ENCODE assay signal across 11 cellular contexts in the genomic region with DNA sequence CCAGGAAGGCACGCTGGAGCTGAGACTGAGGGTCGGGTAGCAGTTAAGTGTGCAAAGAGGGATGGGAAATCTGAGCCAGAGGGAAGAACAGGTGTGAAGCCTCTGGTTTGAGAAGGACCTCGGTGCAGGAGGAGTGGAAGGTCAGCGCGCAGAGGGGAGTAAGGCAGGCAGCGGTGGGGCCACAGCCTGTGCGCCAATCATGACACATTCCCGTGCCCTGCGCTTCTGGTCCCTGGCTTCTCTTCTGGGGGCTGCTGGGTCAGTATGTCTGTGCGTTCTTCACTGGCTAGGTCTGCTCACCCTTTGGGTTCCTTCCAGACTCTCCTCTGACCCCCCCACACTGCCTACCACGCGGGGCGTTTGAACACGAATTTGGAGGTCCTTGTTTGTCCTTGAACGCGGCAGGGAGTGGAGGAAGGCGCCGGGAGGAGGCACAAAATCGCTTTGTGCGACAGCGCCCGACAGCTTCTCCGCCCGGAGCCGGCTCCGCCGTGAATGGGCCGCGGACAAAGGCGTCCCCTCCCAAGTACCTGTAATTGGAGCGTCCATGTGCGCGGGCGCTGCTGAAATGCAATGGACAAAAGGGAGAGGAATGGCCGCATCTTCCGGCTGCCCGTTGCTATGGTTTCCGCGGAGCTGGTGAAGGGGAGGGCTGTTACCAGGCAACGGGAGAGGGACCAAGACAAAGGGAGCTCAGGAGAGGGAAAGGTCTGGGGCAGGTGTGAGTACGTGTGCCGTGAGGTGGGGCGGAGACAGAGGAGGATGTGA.
DNase-seq lines count a peak whose midpoint lies in the region; ATAC-seq and TF ChIP-seq lines count a peak whose summit lies in the region.
"Had no signal": no experiment of that assay in that cellular context is flagged by ENCODE, and none has a peak within 500 bp of the region (broad histone marks: within the 10 kb centered on the region; RNA-seq: fewer than 3 reads in every experiment).

No MANE protein-coding gene starts in this region.

- no peak overlapping the region for H3K4me3 Mint-ChIP-seq in T-helper 17 cell
- H3K4me3 Mint-ChIP-seq: B cell had no signal

- POLR2A ChIA-PET in HEK293T (lab: Yijun Ruan, JAX) = no interaction called here
- POLR2A ChIA-PET in A673 (lab: Charles Lee; ENCODE audit: low non-redundant PET) = no interaction called here

- intact Hi-C loops in A673 (cut with micrococcal nuclease; ENCODE audit: unreplicated experiment) = no loop called here

- H3K4me1 ChIP-seq in A673 (ENCODE audit: insufficient read depth, low read length, poor library complexity, severe bottlenecking) = no peaks in the 10 kb centered on the region

- ATAC-seq in T-helper 17 cell (no peak), HG02759 (IDR thresholded peaks at IDR 0.05; ENCODE audit: unreplicated experiment) (no peak)
- ATAC-seq: esophagus mucosa had no signal

- H3K9me3 ChIP-seq in T-helper 17 cell (ENCODE audit: control insufficient read depth, low read length, poor library complexity, severe bottlenecking) (no peaks in the 10 kb centered on the region), A673 (ENCODE audit: low read depth, low read length, poor library complexity, severe bottlenecking) (no peaks in the 10 kb centered on the region)

- BruUV-seq in A673 (replicated peaks; lab: Mats Ljungman, UMichigan) = no TSS peak

- CTCF ChIA-PET in HEK293T (lab: Yijun Ruan, JAX) = no interaction called here
- CTCF ChIA-PET in A673 (lab: Charles Lee) = no interaction called here

- H3K36me3 ChIP-seq in A673 (ENCODE audit: insufficient read depth, low read length, poor library complexity, severe bottlenecking) = no peaks in the 10 kb centered on the region

- H3K4me1 Mint-ChIP-seq in T-helper 17 cell = no peaks in the 10 kb centered on the region
- H3K4me1 Mint-ChIP-seq: B cell had no signal

- no peaks in the 10 kb centered on the region for H3K36me3 Mint-ChIP-seq in T-helper 17 cell (ENCODE audit: low read depth)

- H3K27ac ChIP-seq in A673 (ENCODE audit: low read depth, low read length, poor library complexity, severe bottlenecking) = no peak overlapping the region

- H3K27me3 Mint-ChIP-seq in T-helper 17 cell = peaks cover 7% of the 10 kb centered on the region

- peaks cover 45% of the 10 kb centered on the region for H3K27me3 ChIP-seq in A673 (replicated peaks; ENCODE audit: insufficient read depth, low read depth, low read length, poor library complexity)

- TF ChIP-seq CTCF in A673 (conservative IDR thresholded peaks at IDR 0.05; ENCODE audit: low read depth, low read length) = no peak

- peak; percentile 97 for DNase-seq in DMS153 treated with DMSO at 0.1 percent for 48 hours (lab: John Stamatoyannopoulos, UW; ENCODE audit: unreplicated experiment)
- peak; percentile 84 to 93 for DNase-seq in NCI-H1930 (lab: John Stamatoyannopoulos, UW)
- DNase-seq in anterior cingulate cortex (lab: John Stamatoyannopoulos, UW) = peak in 56 of 58 donors; percentile 12 to 90 (median 54)
- peak; percentile 27 for DNase-seq in medulla oblongata (ENCODE audit: extremely low spot score)
- DNase-seq in T-helper 17 cell = no peak
- no peak for DNase-seq in HEK293T (ENCODE audit: extremely low spot score)
- DNase-seq in A673 (ENCODE audit: low spot score) = no peak
- DNase-seq: activated CD8-positive, alpha-beta memory T cell treated with anti-CD3 and anti-CD28 coated beads, Interleukin-2, amount 50 U/mL, for 4 hours had no signal

- no peak overlapping the region for H3K27ac Mint-ChIP-seq in T-helper 17 cell
- H3K27ac Mint-ChIP-seq: B cell had no signal

- H3K4me3 ChIP-seq in A673 (ENCODE audit: low read depth, low read length, poor library complexity, severe bottlenecking) = no peak overlapping the region

TF ChIP-seq in HEK293T, 16 proteins besides CTCF, POLR2A, EP300 and RAD21:
- TF ChIP-seq SP1 (IDR thresholded peaks at IDR 0.05) (no peak), FOXA1 (IDR thresholded peaks at IDR 0.05) (no peak), TARDBP (IDR thresholded peaks at IDR 0.05) (no peak), ZNF384 (IDR thresholded peaks at IDR 0.05) (no peak), ELF4 (IDR thresholded peaks at IDR 0.05) (no peak), HDGF (IDR thresholded peaks at IDR 0.05; ENCODE audit: borderline replicate concordance) (no peak), NFRKB (IDR thresholded peaks at IDR 0.05) (no peak), FOXK2 (IDR thresholded peaks at IDR 0.05) (no peak), CTBP1 (IDR thresholded peaks at IDR 0.05; ENCODE audit: borderline replicate concordance) (no peak), FOXM1 (IDR thresholded peaks at IDR 0.05; ENCODE audit: borderline replicate concordance) (no peak), L3MBTL2 (conservative IDR thresholded peaks at IDR 0.05) (no peak), SUZ12 (IDR thresholded peaks at IDR 0.05) (no peak), BHLHE40 (IDR thresholded peaks at IDR 0.05; ENCODE audit: borderline replicate concordance) (no peak), LEF1 (IDR thresholded peaks at IDR 0.05; ENCODE audit: borderline replicate concordance) (no peak), ARNT (IDR thresholded peaks at IDR 0.05) (no peak)
- TF ChIP-seq, protein P1, sequence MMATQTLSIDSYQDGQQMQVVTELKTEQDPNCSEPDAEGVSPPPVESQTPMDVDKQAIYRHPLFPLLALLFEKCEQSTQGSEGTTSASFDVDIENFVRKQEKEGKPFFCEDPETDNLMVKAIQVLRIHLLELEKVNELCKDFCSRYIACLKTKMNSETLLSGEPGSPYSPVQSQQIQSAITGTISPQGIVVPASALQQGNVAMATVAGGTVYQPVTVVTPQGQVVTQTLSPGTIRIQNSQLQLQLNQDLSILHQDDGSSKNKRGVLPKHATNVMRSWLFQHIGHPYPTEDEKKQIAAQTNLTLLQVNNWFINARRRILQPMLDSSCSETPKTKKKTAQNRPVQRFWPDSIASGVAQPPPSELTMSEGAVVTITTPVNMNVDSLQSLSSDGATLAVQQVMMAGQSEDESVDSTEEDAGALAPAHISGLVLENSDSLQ (IDR thresholded peaks at IDR 0.05) = no peak

Comparison
In these comparisons a context has a peak if more than half of its experiments do, and no peak if none do; other contexts are left out.
1. DNase-seq: peak in DMS153 treated with DMSO at 0.1 percent for 48 hours (single experiment), NCI-H1930 (2 of 2), anterior cingulate cortex (56 of 58) and medulla oblongata (single experiment); none in T-helper 17 cell (0 of 3), HEK293T (single experiment) and A673 (single experiment).